In the genomic region with DNA sequence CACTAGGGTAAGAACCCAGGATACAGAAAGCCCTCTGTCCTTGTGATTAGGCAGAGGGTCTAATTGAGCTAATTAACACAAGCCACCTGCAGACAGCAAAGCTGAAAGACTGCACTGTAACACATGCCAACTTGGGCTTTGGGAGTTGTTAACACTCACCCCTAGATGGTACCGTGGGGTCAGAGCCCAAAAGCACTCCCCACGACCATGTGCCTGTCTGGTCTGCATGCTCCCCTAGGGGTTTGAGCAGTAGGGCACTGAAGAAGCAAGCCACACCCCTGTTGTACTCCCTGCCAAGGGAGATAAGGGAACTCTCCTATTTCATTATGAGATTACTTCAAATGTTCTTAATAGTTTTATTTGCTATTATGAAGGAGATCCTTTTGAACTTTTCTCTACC, we compare ENCODE assay signal across 27 cellular contexts.
"Had no signal": no experiment of that assay in that cellular context is flagged by ENCODE, and none has a peak within 500 bp of the region (broad histone marks: within the 10 kb centered on the region; RNA-seq: fewer than 3 reads in every experiment).

No MANE protein-coding gene starts in this region.

- H3K9me3 Mint-ChIP-seq: activated CD4-positive, alpha-beta T cell treated with anti-CD3 and anti-CD28 coated beads, Interleukin-2, amount 10 ng/mL, durations not matched to agents 7 days and 5 days; activated CD8-positive, alpha-beta T cell treated with anti-CD3 and anti-CD28 coated beads for 36 hours; mesothelial cell of epicardium; neural progenitor cell; type B pancreatic cell had no signal

- H3K9ac ChIP-seq: neural progenitor cell had no signal

- H3K4me3 ChIP-seq: adrenal gland, ascending aorta, lung, neural progenitor cell, testis had no signal

- H3K4me1 Mint-ChIP-seq: activated CD4-positive, alpha-beta T cell treated with anti-CD3 and anti-CD28 coated beads, Interleukin-2, amount 10 ng/mL, durations not matched to agents 7 days and 5 days; activated CD8-positive, alpha-beta memory T cell treated with anti-CD3 and anti-CD28 coated beads, Interleukin-2, amount 10 ng/mL, durations not matched to agents 7 days and 5 days; immature natural killer cell; naive thymus-derived CD8-positive, alpha-beta T cell; neural progenitor cell; stimulated activated naive B cell treated with anti-CD40 and anti-IgM and Interleukin-4, amounts not matched to agents 10 μg/mL and 1 μg/mL and 100 μg/mL, for 72 hours had no signal

- H3K36me3 Mint-ChIP-seq: activated CD8-positive, alpha-beta memory T cell treated with anti-CD3 and anti-CD28 coated beads, Interleukin-2, amount 10 ng/mL, durations not matched to agents 7 days and 5 days; activated naive CD8-positive, alpha-beta T cell; immature natural killer cell; mesothelial cell of epicardium; naive thymus-derived CD8-positive, alpha-beta T cell; neural progenitor cell; stimulated activated naive B cell treated with anti-CD40 and anti-IgM and Interleukin-4, amounts not matched to agents 10 μg/mL and 1 μg/mL and 100 μg/mL, for 72 hours; type B pancreatic cell had no signal

- H3K9me3 ChIP-seq: adrenal gland, ascending aorta, testis had no signal

- H2AFZ ChIP-seq: neural progenitor cell had no signal

- H3K36me3 ChIP-seq: adrenal gland, ascending aorta, brain microvascular endothelial cell, neural progenitor cell had no signal

- H3K27ac ChIP-seq: adrenal gland, ascending aorta, brain microvascular endothelial cell, neural progenitor cell, testis had no signal

- H3K4me2 ChIP-seq: neural progenitor cell had no signal

- H3K4me3 Mint-ChIP-seq: activated CD4-positive, alpha-beta T cell treated with anti-CD3 and anti-CD28 coated beads, Interleukin-2, amount 10 ng/mL, durations not matched to agents 7 days and 5 days; activated CD8-positive, alpha-beta memory T cell treated with anti-CD3 and anti-CD28 coated beads, Interleukin-2, amount 10 ng/mL, durations not matched to agents 7 days and 5 days; activated CD8-positive, alpha-beta T cell treated with anti-CD3 and anti-CD28 coated beads for 36 hours; activated naive CD8-positive, alpha-beta T cell; immature natural killer cell; mesothelial cell of epicardium; naive thymus-derived CD8-positive, alpha-beta T cell; neural progenitor cell; stimulated activated naive B cell treated with anti-CD40 and anti-IgM and Interleukin-4, amounts not matched to agents 10 μg/mL and 1 μg/mL and 100 μg/mL, for 72 hours; type B pancreatic cell had no signal

- ATAC-seq: activated CD4-positive, CD25-positive, alpha-beta regulatory T cell treated with anti-CD3 and anti-CD28 coated beads, Interleukin-2, amount 50 U/mL, for 24 hours; activated CD8-positive, alpha-beta memory T cell treated with anti-CD3 and anti-CD28 coated beads, Interleukin-2, amount 10 ng/mL, durations not matched to agents 7 days and 5 days; activated CD8-positive, alpha-beta T cell treated with anti-CD3 and anti-CD28 coated beads for 36 hours; esophagus mucosa; left lobe of liver; naive thymus-derived CD8-positive, alpha-beta T cell; sciatic nerve had no signal

- H3K27me3 ChIP-seq: adrenal gland, ascending aorta, brain microvascular endothelial cell, neural progenitor cell, testis had no signal

- H3K4me1 ChIP-seq: adrenal gland, ascending aorta, neural progenitor cell, testis had no signal

- H3K27me3 Mint-ChIP-seq: activated CD4-positive, alpha-beta T cell treated with anti-CD3 and anti-CD28 coated beads, Interleukin-2, amount 10 ng/mL, durations not matched to agents 7 days and 5 days; activated CD8-positive, alpha-beta memory T cell treated with anti-CD3 and anti-CD28 coated beads, Interleukin-2, amount 10 ng/mL, durations not matched to agents 7 days and 5 days; activated CD8-positive, alpha-beta T cell treated with anti-CD3 and anti-CD28 coated beads for 36 hours; activated naive CD8-positive, alpha-beta T cell; naive thymus-derived CD8-positive, alpha-beta T cell; stimulated activated naive B cell treated with anti-CD40 and anti-IgM and Interleukin-4, amounts not matched to agents 10 μg/mL and 1 μg/mL and 100 μg/mL, for 72 hours; type B pancreatic cell had no signal

- DNase-seq: activated CD4-positive, alpha-beta T cell treated with anti-CD3 and anti-CD28 coated beads, Interleukin-2, amount 10 ng/mL, durations not matched to agents 7 days and 5 days; activated CD8-positive, alpha-beta memory T cell treated with anti-CD3 and anti-CD28 coated beads, Interleukin-2, amount 10 ng/mL, durations not matched to agents 7 days and 5 days; activated CD8-positive, alpha-beta T cell treated with anti-CD3 and anti-CD28 coated beads for 36 hours; activated gamma-delta T cell treated with Interleukin-2 at 50 U/mL for 16 hours; activated T-cell treated with anti-CD3 and anti-CD28 coated beads for 4 hours; adrenal gland; brain microvascular endothelial cell; central memory CD4-positive, alpha-beta T cell; dermis blood vessel endothelial cell; effector CD8-positive, alpha-beta T cell; foreskin melanocyte; immature natural killer cell; naive thymus-derived CD8-positive, alpha-beta T cell; small intestine; stimulated activated CD8-positive, alpha-beta memory T cell treated with anti-CD3 and anti-CD28 coated beads, Interleukin-4, amount 100 ng/mL, for 48 hours; stimulated activated naive B cell treated with anti-CD40 and anti-IgM and Interleukin-4, amounts not matched to agents 10 μg/mL and 1 μg/mL and 100 μg/mL, for 72 hours; testis had no signal

- H3K27ac Mint-ChIP-seq: activated CD4-positive, alpha-beta T cell treated with anti-CD3 and anti-CD28 coated beads, Interleukin-2, amount 10 ng/mL, durations not matched to agents 7 days and 5 days; activated CD8-positive, alpha-beta memory T cell treated with anti-CD3 and anti-CD28 coated beads, Interleukin-2, amount 10 ng/mL, durations not matched to agents 7 days and 5 days; activated CD8-positive, alpha-beta T cell treated with anti-CD3 and anti-CD28 coated beads for 36 hours; activated naive CD8-positive, alpha-beta T cell; immature natural killer cell; mesothelial cell of epicardium; naive thymus-derived CD8-positive, alpha-beta T cell; neural progenitor cell; stimulated activated naive B cell treated with anti-CD40 and anti-IgM and Interleukin-4, amounts not matched to agents 10 μg/mL and 1 μg/mL and 100 μg/mL, for 72 hours; type B pancreatic cell had no signal
